Comparison of ENCODE assay signal across 8 cellular contexts in genomic region chrX:51336584-51336983, GRCh38. TPM values are rescaled to one million over a fixed set of nuclear protein-coding genes. Genes with fewer than 3 reads are reported as not detected.
DNase-seq lines count a peak whose midpoint lies in the region; ATAC-seq and TF ChIP-seq lines count a peak whose summit lies in the region.

No MANE protein-coding gene starts in this region.

- intact Hi-C loops in testis (cut with DNase I; ENCODE audit: low total_unique reads), result no loop called here

- no peak overlapping the region for H3K4me3 ChIP-seq in testis

- H3K27ac ChIP-seq in testis, result no peak overlapping the region

- ATAC-seq in GM21529 (IDR thresholded peaks at IDR 0.05; ENCODE audit: unreplicated experiment) (peak; percentile 76), HG03521 (IDR thresholded peaks at IDR 0.05; ENCODE audit: unreplicated experiment) (no peak)

- TF ChIP-seq POLR2A in testis (IDR thresholded peaks at IDR 0.05), result no peak

- H3K27me3 ChIP-seq in testis, result no peaks in the 10 kb centered on the region

- H3K4me1 ChIP-seq in testis, result no peaks in the 10 kb centered on the region

- peak; percentile 34 to 40 (median 39) for TF ChIP-seq CTCF in testis (IDR thresholded peaks at IDR 0.05)

- no peaks in the 10 kb centered on the region for H3K36me3 ChIP-seq in testis (ENCODE audit: low read depth, missing control alignments)

- DNase-seq in DMS 273 (lab: John Stamatoyannopoulos, UW; ENCODE audit: unreplicated experiment) (peak; percentile 52), DMS 273 treated with DMSO at 0.1 percent for 48 hours (lab: John Stamatoyannopoulos, UW) (no peak), NCI-H69 (lab: John Stamatoyannopoulos, UW) (peak; percentile 14), amniotic epithelial cell (ENCODE audit: low read depth) (peak; percentile 22), iPS-NIHi11 (ENCODE audit: low spot score) (peak; percentile 19), testis (peak; percentile 56)

- WGBS in testis, 2 donors, result 12 to 33% methylated on average over 1 to 3 of the region's 3 CpGs

- H3K9me3 ChIP-seq in testis, result no peaks in the 10 kb centered on the region

RNA-seq across cellular contexts. Expression of gene NUDT10, which starts 4.0 kb away (rescaled TPM):
- 100 to 1,000 TPM; 127 to 175 TPM for total RNA-seq in testis
- 61.8 TPM for polyA plus RNA-seq in testis (ENCODE audit: insufficient read depth, low read depth, low replicate concordance)
